Comparison of ENCODE assay signal across 8 cellular contexts in genomic region chr17:58630883-58631522, GRCh38.
DNase-seq lines count a peak whose midpoint lies in the region; ATAC-seq lines count a peak whose summit lies in the region.

No MANE protein-coding gene starts in this region.

- H3K27me3 Mint-ChIP-seq in stimulated activated naive CD8-positive, alpha-beta T cell treated with anti-CD3 and anti-CD28 coated beads, Interleukin-15, Interleukin-2, amounts not matched to agents 100 ng/mL and 50 ng/mL, for 24 hours: peaks cover 3% of the 10 kb centered on the region

- peak overlapping the region; percentile 87 for H3K9ac ChIP-seq in adipocyte (ENCODE audit: low read length)

- H3K9me3 Mint-ChIP-seq in stimulated activated naive CD8-positive, alpha-beta T cell treated with anti-CD3 and anti-CD28 coated beads, Interleukin-15, Interleukin-2, amounts not matched to agents 100 ng/mL and 50 ng/mL, for 24 hours: no peaks in the 10 kb centered on the region

- no peak for ATAC-seq in HG03521 (IDR thresholded peaks at IDR 0.05; ENCODE audit: unreplicated experiment)

- no peak overlapping the region for H3K4me3 Mint-ChIP-seq in stimulated activated naive CD8-positive, alpha-beta T cell treated with anti-CD3 and anti-CD28 coated beads, Interleukin-15, Interleukin-2, amounts not matched to agents 100 ng/mL and 50 ng/mL, for 24 hours

- H3K4me1 ChIP-seq in adipocyte (ENCODE audit: control insufficient read depth, insufficient read depth, low read length): peaks cover 3% of the 10 kb centered on the region

- DNase-seq in NCI-H1092 (lab: John Stamatoyannopoulos, UW) (peak; percentile 65), NCI-H1092 treated with DMSO at 0.1 percent for 48 hours (lab: John Stamatoyannopoulos, UW) (no peak), NCI-H1105 treated with DMSO at 0.1 percent for 48 hours (lab: John Stamatoyannopoulos, UW) (peak; percentile 52), adipocyte (ENCODE audit: low read depth) (no peak), medulla oblongata (ENCODE audit: extremely low spot score) (peak; percentile 41), HT-29 (ENCODE audit: low spot score) (no peak)

- peak overlapping the region; percentile 21 for H3K27ac Mint-ChIP-seq in stimulated activated naive CD8-positive, alpha-beta T cell treated with anti-CD3 and anti-CD28 coated beads, Interleukin-15, Interleukin-2, amounts not matched to agents 100 ng/mL and 50 ng/mL, for 24 hours

- H3K9me3 ChIP-seq in adipocyte (ENCODE audit: control insufficient read depth, low read length): no peaks in the 10 kb centered on the region

- no peaks in the 10 kb centered on the region for H3K36me3 ChIP-seq in adipocyte (ENCODE audit: control insufficient read depth, insufficient read depth, low read length, severe bottlenecking)

- H3K4me1 Mint-ChIP-seq in stimulated activated naive CD8-positive, alpha-beta T cell treated with anti-CD3 and anti-CD28 coated beads, Interleukin-15, Interleukin-2, amounts not matched to agents 100 ng/mL and 50 ng/mL, for 24 hours (ENCODE audit: low read depth): peaks cover 3% of the 10 kb centered on the region

- H3K4me3 ChIP-seq in adipocyte (ENCODE audit: low read length): peak overlapping the region; percentile 79

- no peaks in the 10 kb centered on the region for H3K36me3 Mint-ChIP-seq in stimulated activated naive CD8-positive, alpha-beta T cell treated with anti-CD3 and anti-CD28 coated beads, Interleukin-15, Interleukin-2, amounts not matched to agents 100 ng/mL and 50 ng/mL, for 24 hours (ENCODE audit: low read depth)

- H3K27me3 ChIP-seq in adipocyte (replicated peaks; ENCODE audit: control insufficient read depth, insufficient read depth, low read length): peaks cover 3% of the 10 kb centered on the region

Comparison
In these comparisons a context has a peak if more than half of its experiments do, and no peak if none do; other contexts are left out.
1. DNase-seq: peak in NCI-H1092 (single experiment), NCI-H1105 treated with DMSO at 0.1 percent for 48 hours (single experiment) and medulla oblongata (single experiment); none in NCI-H1092 treated with DMSO at 0.1 percent for 48 hours (single experiment), adipocyte (single experiment) and HT-29 (single experiment).